13 cellular contexts compared by ENCODE assay signal in genomic region chr1:115326419-115326818, GRCh38. TPM values are rescaled to one million over a fixed set of nuclear protein-coding genes. Genes with fewer than 3 reads are reported as not detected.
DNase-seq lines count a peak whose midpoint lies in the region; ATAC-seq and TF ChIP-seq lines count a peak whose summit lies in the region.
"Had no signal": no experiment of that assay in that cellular context is flagged by ENCODE, and none has a peak within 500 bp of the region (broad histone marks: within the 10 kb centered on the region; RNA-seq: fewer than 3 reads in every experiment).

No MANE protein-coding gene starts in this region.

- intact Hi-C loops in left ventricle myocardium inferior (cut with micrococcal nuclease) (no loop called here), heart left ventricle (cut with DNase I) (no loop called here), uterus (cut with DNase I; ENCODE audit: low total_unique reads) (no loop called here), OCI-LY7 (cut with micrococcal nuclease; ENCODE audit: unreplicated experiment) (no loop called here), transverse colon (cut with DNase I; ENCODE audit: low total_unique reads) (no loop called here)

- in situ Hi-C loops in brain microvascular endothelial cell (cut with HindIII; ENCODE audit: low pct_ligation_motif_present, low sequenced_read_pairs), result no loop called here
- in situ Hi-C loops in transverse colon (cut with MboI; ENCODE audit: low pct_ligation_motif_present in 1 of 4, low pct_unique_long_range_greater_than_20kb in 1 of 4, low sequenced_read_pairs in 3 of 4), result no loop called here

- CTCF ChIA-PET in OCI-LY7 (lab: Charles Lee; ENCODE audit: unreplicated experiment), result no interaction called here

- ATAC-seq in heart left ventricle, result no peak
- ATAC-seq in HG03460 (IDR thresholded peaks at IDR 0.05; ENCODE audit: unreplicated experiment), result no peak

- POLR2A ChIA-PET in OCI-LY7 (lab: Charles Lee), result interaction anchor here (0.5 kb wide), 1 partner anchor 737 kb away, joined by 4 read pairs; no protein-coding TSS in a partner anchor

- H3K27me3 ChIP-seq in left ventricle myocardium inferior (ENCODE audit: low read depth), result no peaks in the 10 kb centered on the region
- no peaks in the 10 kb centered on the region for H3K27me3 ChIP-seq in heart left ventricle
- H3K27me3 ChIP-seq in brain microvascular endothelial cell (replicated peaks), result no peaks in the 10 kb centered on the region
- H3K27me3 ChIP-seq in osteoblast (ENCODE audit: insufficient read depth, low read length), result no peaks in the 10 kb centered on the region
- no peaks in the 10 kb centered on the region for H3K27me3 ChIP-seq in uterus
- no peaks in the 10 kb centered on the region for H3K27me3 ChIP-seq in transverse colon
- H3K27me3 ChIP-seq: BLaER1 treated with 17β-estradiol and CSF1 and Interleukin-3, amounts not matched to agents 10 nM and 100 nM had no signal

- H3K9me2 ChIP-seq in OCI-LY7 (ENCODE audit: insufficient read depth, low read length), result no peaks in the 10 kb centered on the region

- WGBS in heart left ventricle, 4 donors, result 85 to 92% (median 90%) methylated on average over 6 of the region's 6 CpGs
- WGBS in transverse colon (ENCODE audit: low coverage in 1 of 2), 2 donors, result 83 to 100% methylated on average over 2 to 6 of the region's 6 CpGs

- H3K79me2 ChIP-seq in osteoblast (ENCODE audit: insufficient read depth, low read length) (peaks cover 52% of the 10 kb centered on the region), OCI-LY7 (ENCODE audit: insufficient read depth, low read depth, low read length) (no peaks in the 10 kb centered on the region)

- H3K4me3 ChIP-seq in left ventricle myocardium inferior (no peak overlapping the region), heart left ventricle (no peak overlapping the region), brain microvascular endothelial cell (ENCODE audit: low read depth, low read length) (no peak overlapping the region), osteoblast (ENCODE audit: insufficient read depth, low read length) (no peak overlapping the region), uterus (no peak overlapping the region), OCI-LY7 (ENCODE audit: low read depth, low read length, poor library complexity, severe bottlenecking) (no peak overlapping the region), transverse colon (no peak overlapping the region)
- H3K4me3 ChIP-seq: BLaER1 treated with 17β-estradiol and CSF1 and Interleukin-3, amounts not matched to agents 10 nM and 100 nM had no signal

- H3K4me2 ChIP-seq in osteoblast (ENCODE audit: insufficient read depth, low read length) (no peak overlapping the region), OCI-LY7 (ENCODE audit: low read length) (no peak overlapping the region)
- H3K4me2 ChIP-seq: BLaER1 treated with 17β-estradiol and CSF1 and Interleukin-3, amounts not matched to agents 10 nM and 100 nM had no signal

- TF ChIP-seq POLR2A in heart left ventricle (IDR thresholded peaks at IDR 0.05), result no peak
- TF ChIP-seq POLR2A in uterus (IDR thresholded peaks at IDR 0.05), result no peak
- TF ChIP-seq POLR2A in transverse colon (IDR thresholded peaks at IDR 0.05), result no peak

- H4K20me1 ChIP-seq in osteoblast (ENCODE audit: insufficient read depth, low read length), result no peaks in the 10 kb centered on the region
- H4K20me1 ChIP-seq in OCI-LY7 (ENCODE audit: insufficient read depth, low read length), result no peaks in the 10 kb centered on the region
- H4K20me1 ChIP-seq: BLaER1 treated with 17β-estradiol and CSF1 and Interleukin-3, amounts not matched to agents 10 nM and 100 nM had no signal

- H3K27ac ChIP-seq in left ventricle myocardium inferior (replicated peaks) (peak overlapping the region; percentile 32), heart left ventricle (peak overlapping the region in 5 of 12 donors; percentile 24 to 54 (median 44)), brain microvascular endothelial cell (peak overlapping the region; percentile 19), osteoblast (ENCODE audit: low read depth, low read length) (peak overlapping the region; percentile 95), uterus (peak overlapping the region; percentile 33 to 47), OCI-LY7 (ENCODE audit: low read depth, low read length, poor library complexity, severe bottlenecking) (no peak overlapping the region), transverse colon (no peak overlapping the region)
- H3K27ac ChIP-seq: BLaER1 treated with 17β-estradiol and CSF1 and Interleukin-3, amounts not matched to agents 10 nM and 100 nM had no signal

- no peak for DNase-seq in left ventricle myocardium inferior
- no peak for DNase-seq in heart left ventricle
- no peak for DNase-seq in brain microvascular endothelial cell
- no peak for DNase-seq in osteoblast (ENCODE audit: insufficient read length, low spot score, missing footprints)
- no peak for DNase-seq in uterus
- DNase-seq in OCI-LY7 (ENCODE audit: low spot score), result no peak
- DNase-seq in transverse colon, result no peak
- DNase-seq: ACHN; CD4-positive, CD25-positive, alpha-beta regulatory T cell; GF-D8 had no signal

- H3K4me1 ChIP-seq in left ventricle myocardium inferior (peaks cover 60% of the 10 kb centered on the region), heart left ventricle (peaks cover 0 to 37% (median 6%) of the 10 kb centered on the region in 12 donors), osteoblast (ENCODE audit: insufficient read depth, low read length) (peaks cover 96% of the 10 kb centered on the region), uterus (peaks cover 10 to 13% of the 10 kb centered on the region in 2 donors), OCI-LY7 (ENCODE audit: insufficient read depth, low read length, poor library complexity, severe bottlenecking) (no peaks in the 10 kb centered on the region), transverse colon (peaks cover 0 to 27% (median 5%) of the 10 kb centered on the region in 4 donors)
- H3K4me1 ChIP-seq: BLaER1 treated with 17β-estradiol and CSF1 and Interleukin-3, amounts not matched to agents 10 nM and 100 nM had no signal

- TF ChIP-seq EP300 in transverse colon (IDR thresholded peaks at IDR 0.05; ENCODE audit: low read depth), result no peak

- H3K9me3 ChIP-seq in left ventricle myocardium inferior (replicated peaks), result no peaks in the 10 kb centered on the region
- H3K9me3 ChIP-seq in heart left ventricle, result no peaks in the 10 kb centered on the region
- no peaks in the 10 kb centered on the region for H3K9me3 ChIP-seq in osteoblast (ENCODE audit: low read depth, low read length)
- H3K9me3 ChIP-seq in uterus, result no peaks in the 10 kb centered on the region
- H3K9me3 ChIP-seq in OCI-LY7 (ENCODE audit: low read length), result no peaks in the 10 kb centered on the region
- H3K9me3 ChIP-seq in transverse colon, result no peaks in the 10 kb centered on the region
- H3K9me3 ChIP-seq: BLaER1 treated with 17β-estradiol and CSF1 and Interleukin-3, amounts not matched to agents 10 nM and 100 nM had no signal

- BruUV-seq in OCI-LY7 (replicated peaks; lab: Mats Ljungman, UMichigan), result no TSS peak

- H3K36me3 ChIP-seq in left ventricle myocardium inferior (no peaks in the 10 kb centered on the region), heart left ventricle (no peaks in the 10 kb centered on the region), brain microvascular endothelial cell (replicated peaks) (no peaks in the 10 kb centered on the region), osteoblast (ENCODE audit: insufficient read depth, low read length) (no peaks in the 10 kb centered on the region), uterus (no peaks in the 10 kb centered on the region), OCI-LY7 (ENCODE audit: insufficient read depth, low read length) (no peaks in the 10 kb centered on the region), transverse colon (no peaks in the 10 kb centered on the region)
- H3K36me3 ChIP-seq: BLaER1 treated with 17β-estradiol and CSF1 and Interleukin-3, amounts not matched to agents 10 nM and 100 nM had no signal

- H2AFZ ChIP-seq in osteoblast (ENCODE audit: low read length) (no peak overlapping the region), OCI-LY7 (ENCODE audit: low read length) (no peak overlapping the region)

- TF ChIP-seq CTCF in left ventricle myocardium inferior (IDR thresholded peaks at IDR 0.05; ENCODE audit: borderline replicate concordance), result no peak
- no peak for TF ChIP-seq CTCF in heart left ventricle (IDR thresholded peaks at IDR 0.05)
- TF ChIP-seq CTCF in brain microvascular endothelial cell (IDR thresholded peaks at IDR 0.05; ENCODE audit: low read depth, low read length, missing control alignments), result no peak
- no peak for TF ChIP-seq CTCF in osteoblast (IDR thresholded peaks at IDR 0.05; ENCODE audit: extremely low read depth, low read depth, low read length)
- no peak for TF ChIP-seq CTCF in uterus (IDR thresholded peaks at IDR 0.05)
- no peak for TF ChIP-seq CTCF in OCI-LY7 (conservative IDR thresholded peaks at IDR 0.05; ENCODE audit: low read length)
- no peak for TF ChIP-seq CTCF in transverse colon (IDR thresholded peaks at IDR 0.05)

RNA-seq across cellular contexts. Expression of gene NGF, which starts 11.6 kb away (rescaled TPM):
- total RNA-seq in left ventricle myocardium inferior (5.3 TPM), heart left ventricle (10 to 100 TPM in 1 of 9 donors, 1 to 10 TPM in 7, under 1 TPM in 1; 0.94 to 13.6 (median 2.9) TPM), osteoblast (3.8 and 6.2 TPM in 2 replicates), uterus (10 to 100 TPM in 3 of 4 donors, 1 to 10 TPM in 1; 1.3 to 21.4 (median 13.5) TPM), OCI-LY7 (2022) (not detected in 2 replicates), transverse colon (1 to 10 TPM in 1 of 4 donors, not detected in 3; 4.5 TPM)
- polyA plus RNA-seq in heart left ventricle, result 10 to 100 TPM in 1 of 2 donors, 1 to 10 TPM in 1; 2.4 to 11.5 TPM
- not detected in 2 replicates for total RNA-seq in OCI-LY7 (2014; rRNA removed; shearing (Covaris generic))
- total RNA-seq: CD4-positive, CD25-positive, alpha-beta regulatory T cell; H4 had no signal
- polyA plus RNA-seq: CD4-positive, CD25-positive, alpha-beta regulatory T cell had no signal

Comparison
In these comparisons a context has a peak if more than half of its experiments do, and no peak if none do; other contexts are left out.
1. H3K27ac ChIP-seq: peak in left ventricle myocardium inferior (single experiment), brain microvascular endothelial cell (single experiment), osteoblast (single experiment) and uterus (2 of 2); none in OCI-LY7 (single experiment) and transverse colon (0 of 4).